ENCODE assay signal across 24 cellular contexts in genomic region chr13:43425234-43425633, GRCh38.
"Had no signal": no experiment of that assay in that cellular context is flagged by ENCODE, and none has a peak within 500 bp of the region (broad histone marks: within the 10 kb centered on the region; RNA-seq: fewer than 3 reads in every experiment).

No MANE protein-coding gene starts in this region.

- H3K9me3 Mint-ChIP-seq: activated CD4-positive, alpha-beta memory T cell treated with anti-CD3 and anti-CD28 coated beads for 36 hours; activated CD4-positive, alpha-beta T cell treated with anti-CD3 and anti-CD28 coated beads, Interleukin-2, amount 10 ng/mL, durations not matched to agents 7 days and 5 days; activated naive CD4-positive, alpha-beta T cell treated with anti-CD3 and anti-CD28 coated beads for 36 hours; activated T-helper 17 cell treated with anti-CD3 and anti-CD28 coated beads, Interleukin-2, amount 50 U/mL, for 72 hours; central memory CD8-positive, alpha-beta T cell had no signal

- H3K4me3 Mint-ChIP-seq: activated CD4-positive, alpha-beta memory T cell treated with anti-CD3 and anti-CD28 coated beads for 36 hours; activated CD4-positive, alpha-beta T cell treated with anti-CD3 and anti-CD28 coated beads, Interleukin-2, amount 10 ng/mL, durations not matched to agents 7 days and 5 days; activated naive CD4-positive, alpha-beta T cell treated with anti-CD3 and anti-CD28 coated beads for 36 hours; activated naive CD8-positive, alpha-beta T cell; activated T-helper 17 cell treated with anti-CD3 and anti-CD28 coated beads, Interleukin-2, amount 50 U/mL, for 72 hours; brain; central memory CD8-positive, alpha-beta T cell; T-helper 17 cell had no signal

- H3K36me3 Mint-ChIP-seq: activated CD4-positive, alpha-beta memory T cell treated with anti-CD3 and anti-CD28 coated beads for 36 hours; activated naive CD8-positive, alpha-beta T cell had no signal

- H3K4me1 ChIP-seq: SJSA1 had no signal

- H3K27me3 Mint-ChIP-seq: activated T-helper 17 cell treated with anti-CD3 and anti-CD28 coated beads, Interleukin-2, amount 50 U/mL, for 72 hours; brain had no signal

- H3K4me1 Mint-ChIP-seq: activated CD4-positive, alpha-beta T cell treated with anti-CD3 and anti-CD28 coated beads, Interleukin-2, amount 10 ng/mL, durations not matched to agents 7 days and 5 days; activated T-helper 17 cell treated with anti-CD3 and anti-CD28 coated beads, Interleukin-2, amount 50 U/mL, for 72 hours; central memory CD8-positive, alpha-beta T cell; T-helper 17 cell had no signal

- H3K27me3 ChIP-seq: SJSA1 had no signal

- H3K4me3 ChIP-seq: SJSA1 had no signal

- DNase-seq: activated CD4-positive, alpha-beta memory T cell treated with anti-CD3 and anti-CD28 coated beads for 36 hours; activated CD4-positive, alpha-beta T cell treated with anti-CD3 and anti-CD28 coated beads, Interleukin-2, amount 10 ng/mL, durations not matched to agents 7 days and 5 days; activated CD4-positive, CD25-positive, alpha-beta regulatory T cell; activated CD8-positive, alpha-beta memory T cell treated with anti-CD3 and anti-CD28 coated beads for 24 hours; activated gamma-delta T cell; activated naive CD4-positive, alpha-beta T cell treated with anti-CD3 and anti-CD28 coated beads for 36 hours; activated T-cell treated with anti-CD3 and anti-CD28 coated beads, Interleukin-2, amount 50 U/mL, for 48 hours; amygdala; Kasumi-1; KBM-7; NCI-H2029; NCI-H2107; NCI-H2171 treated with DMSO at 0.1 percent for 48 hours; NCI-H226; NCI-H82; PC-3; SHP77; T-helper 17 cell; T-helper 9 cell had no signal

- H3K36me3 ChIP-seq: SJSA1 had no signal

- H3K27ac Mint-ChIP-seq: activated CD4-positive, alpha-beta memory T cell treated with anti-CD3 and anti-CD28 coated beads for 36 hours; activated CD4-positive, alpha-beta T cell treated with anti-CD3 and anti-CD28 coated beads, Interleukin-2, amount 10 ng/mL, durations not matched to agents 7 days and 5 days; activated naive CD4-positive, alpha-beta T cell treated with anti-CD3 and anti-CD28 coated beads for 36 hours; activated naive CD8-positive, alpha-beta T cell; activated T-helper 17 cell treated with anti-CD3 and anti-CD28 coated beads, Interleukin-2, amount 50 U/mL, for 72 hours; T-helper 17 cell had no signal

- H3K9me3 ChIP-seq: SJSA1 had no signal
